ENCODE assay signal across 14 cellular contexts in genomic region chr6:14717307-14717706, GRCh38.
DNase-seq lines count a peak whose midpoint lies in the region; ATAC-seq and TF ChIP-seq lines count a peak whose summit lies in the region.
"Had no signal": no experiment of that assay in that cellular context is flagged by ENCODE, and none has a peak within 500 bp of the region (broad histone marks: within the 10 kb centered on the region; RNA-seq: fewer than 3 reads in every experiment).

No MANE protein-coding gene starts in this region.

- intact Hi-C loops in CD8-positive, alpha-beta T cell (cut with DNase I, micrococcal nuclease), result no loop called here
- intact Hi-C loops in lower lobe of right lung (cut with DNase I) (no loop called here), PC-3 (cut with micrococcal nuclease) (no loop called here)

- H3K36me3 Mint-ChIP-seq in CD8-positive, alpha-beta T cell, result no peaks in the 10 kb centered on the region
- peaks cover 6% of the 10 kb centered on the region for H3K36me3 Mint-ChIP-seq in T-helper 17 cell (ENCODE audit: low read depth)

- no peak for TF ChIP-seq CTCF in CD8-positive, alpha-beta T cell (IDR thresholded peaks at IDR 0.05)
- TF ChIP-seq CTCF in lower lobe of right lung (IDR thresholded peaks at IDR 0.05) (no peak), PC-3 (conservative IDR thresholded peaks at IDR 0.05; ENCODE audit: low read depth, low read length) (no peak)

- no peaks in the 10 kb centered on the region for H3K9me2 ChIP-seq in PC-3 (replicated peaks; ENCODE audit: low read length)

- H3K27ac ChIP-seq in BLaER1 treated with 17β-estradiol and CSF1 and Interleukin-3, amounts not matched to agents 10 nM and 100 nM, result no peak overlapping the region
- no peak overlapping the region for H3K27ac ChIP-seq in CD8-positive, alpha-beta T cell (ENCODE audit: low read depth, low read length)
- H3K27ac ChIP-seq in lower lobe of right lung (no peak overlapping the region), PC-3 (ENCODE audit: low read length) (no peak overlapping the region)
- H3K27ac ChIP-seq: breast epithelium, heart left ventricle, sigmoid colon had no signal

- H3K9me3 Mint-ChIP-seq in CD8-positive, alpha-beta T cell, result no peaks in the 10 kb centered on the region
- H3K9me3 Mint-ChIP-seq: nephron had no signal

- no peak overlapping the region for H2AFZ ChIP-seq in PC-3 (ENCODE audit: low read length)

- H3K4me1 ChIP-seq in BLaER1 treated with 17β-estradiol and CSF1 and Interleukin-3, amounts not matched to agents 10 nM and 100 nM, result peaks cover 40 to 73% (median 58%) of the 10 kb centered on the region in 10 experiments
- H3K4me1 ChIP-seq in CD8-positive, alpha-beta T cell (ENCODE audit: insufficient read depth, low read length), result peaks cover 11% of the 10 kb centered on the region
- H3K4me1 ChIP-seq in lower lobe of right lung (peaks cover 33% of the 10 kb centered on the region), PC-3 (ENCODE audit: insufficient read depth, low read length) (peaks cover 22% of the 10 kb centered on the region)
- H3K4me1 ChIP-seq: breast epithelium had no signal

- POLR2A ChIA-PET in CD8-positive, alpha-beta T cell (lab: Charles Lee), result interaction anchor here (1.3 kb wide), 1 partner anchor 17 kb away, joined by 3 read pairs; no protein-coding TSS in a partner anchor
- POLR2A ChIA-PET in PC-3 (lab: Charles Lee; ENCODE audit: unreplicated experiment), result no interaction called here

- H3K27me3 Mint-ChIP-seq in CD8-positive, alpha-beta T cell (ENCODE audit: low read depth), result no peaks in the 10 kb centered on the region
- H3K27me3 Mint-ChIP-seq in T-helper 17 cell, result peaks cover 7% of the 10 kb centered on the region

- no peak overlapping the region for H3K4me3 ChIP-seq in BLaER1 treated with 17β-estradiol and CSF1 and Interleukin-3, amounts not matched to agents 10 nM and 100 nM
- no peak overlapping the region for H3K4me3 ChIP-seq in CD8-positive, alpha-beta T cell (ENCODE audit: low read depth, low read length)
- H3K4me3 ChIP-seq in lower lobe of right lung (no peak overlapping the region), PC-3 (ENCODE audit: low read length) (no peak overlapping the region)
- H3K4me3 ChIP-seq: breast epithelium, heart left ventricle, sigmoid colon had no signal

- H3K9me3 ChIP-seq in BLaER1 treated with 17β-estradiol and CSF1 and Interleukin-3, amounts not matched to agents 10 nM and 100 nM (replicated peaks in 1 of 11), result peaks cover 0 to 21% (median 8%) of the 10 kb centered on the region in 11 experiments; a peak in 8 of 22 replicates
- no peaks in the 10 kb centered on the region for H3K9me3 ChIP-seq in CD8-positive, alpha-beta T cell (ENCODE audit: low read length)
- H3K9me3 ChIP-seq in T-helper 17 cell (ENCODE audit: control insufficient read depth, low read length, poor library complexity, severe bottlenecking) (no peaks in the 10 kb centered on the region), lower lobe of right lung (no peaks in the 10 kb centered on the region), PC-3 (ENCODE audit: low read length) (no peaks in the 10 kb centered on the region)
- H3K9me3 ChIP-seq: breast epithelium, heart left ventricle, sigmoid colon had no signal

- H3K4me1 Mint-ChIP-seq in CD8-positive, alpha-beta T cell (ENCODE audit: low read depth), result peaks cover 28% of the 10 kb centered on the region
- peaks cover 25% of the 10 kb centered on the region for H3K4me1 Mint-ChIP-seq in T-helper 17 cell

- no peak overlapping the region for H3K4me3 Mint-ChIP-seq in CD8-positive, alpha-beta T cell
- peak overlapping the region; percentile 21 for H3K4me3 Mint-ChIP-seq in T-helper 17 cell
- H3K4me3 Mint-ChIP-seq: nephron had no signal

- CTCF ChIA-PET in CD8-positive, alpha-beta T cell (lab: Charles Lee), result no interaction called here
- CTCF ChIA-PET in PC-3 (lab: Charles Lee), result no interaction called here

- no peaks in the 10 kb centered on the region for H4K20me1 ChIP-seq in BLaER1 treated with 17β-estradiol and CSF1 and Interleukin-3, amounts not matched to agents 10 nM and 100 nM
- H4K20me1 ChIP-seq in PC-3 (ENCODE audit: low read length), result no peaks in the 10 kb centered on the region

- BruUV-seq in PC-3 (replicated peaks; lab: Mats Ljungman, UMichigan), result no TSS peak

- no peaks in the 10 kb centered on the region for H3K79me2 ChIP-seq in PC-3 (ENCODE audit: low read length)

- peak; percentile 91 for ATAC-seq in CD8-positive, alpha-beta T cell
- ATAC-seq in T-helper 17 cell (peak; percentile 77), lower lobe of right lung (peak; percentile 37 to 68), HG02870 (IDR thresholded peaks at IDR 0.05; ENCODE audit: unreplicated experiment) (no peak), PC-3 (no peak)
- ATAC-seq: heart left ventricle had no signal

- H3K27me3 ChIP-seq in BLaER1 treated with 17β-estradiol and CSF1 and Interleukin-3, amounts not matched to agents 10 nM and 100 nM, result no peaks in the 10 kb centered on the region
- no peaks in the 10 kb centered on the region for H3K27me3 ChIP-seq in CD8-positive, alpha-beta T cell (ENCODE audit: insufficient read depth, low read length)
- H3K27me3 ChIP-seq in lower lobe of right lung (ENCODE audit: low read depth), result no peaks in the 10 kb centered on the region
- no peaks in the 10 kb centered on the region for H3K27me3 ChIP-seq in PC-3 (ENCODE audit: low read length)
- H3K27me3 ChIP-seq: breast epithelium, heart left ventricle, sigmoid colon had no signal

- no peaks in the 10 kb centered on the region for H3K36me3 ChIP-seq in BLaER1 treated with 17β-estradiol and CSF1 and Interleukin-3, amounts not matched to agents 10 nM and 100 nM
- no peaks in the 10 kb centered on the region for H3K36me3 ChIP-seq in CD8-positive, alpha-beta T cell (ENCODE audit: insufficient read depth, low read length)
- H3K36me3 ChIP-seq in lower lobe of right lung, result no peaks in the 10 kb centered on the region
- no peaks in the 10 kb centered on the region for H3K36me3 ChIP-seq in PC-3 (ENCODE audit: low read depth, low read length)
- H3K36me3 ChIP-seq: breast epithelium, heart left ventricle, sigmoid colon had no signal

- no peak overlapping the region for H3K9ac ChIP-seq in BLaER1 treated with 17β-estradiol and CSF1 and Interleukin-3, amounts not matched to agents 10 nM and 100 nM
- no peak overlapping the region for H3K9ac ChIP-seq in PC-3 (ENCODE audit: low read length)

- H3K4me2 ChIP-seq in BLaER1 treated with 17β-estradiol and CSF1 and Interleukin-3, amounts not matched to agents 10 nM and 100 nM, result peak overlapping the region in 7 of 11 experiments; percentile 5 to 85 (median 34); a peak in 9 of 22 replicates
- H3K4me2 ChIP-seq in PC-3 (ENCODE audit: low read length), result no peak overlapping the region

- peak in 2 of 7 experiments; percentile 23 to 28 for DNase-seq in CD8-positive, alpha-beta T cell
- DNase-seq in T-helper 17 cell (no peak), lower lobe of right lung (no peak), PC-3 (no peak), amygdala (lab: John Stamatoyannopoulos, UW) (no peak)
- DNase-seq: GDM1, heart left ventricle, NCI-H1105, RPMI8226, sigmoid colon had no signal

- no peaks in the 10 kb centered on the region for H3F3A ChIP-seq in PC-3 (ENCODE audit: low read length, unreplicated experiment)

- H3K27ac Mint-ChIP-seq in CD8-positive, alpha-beta T cell, result no peak overlapping the region
- H3K27ac Mint-ChIP-seq in T-helper 17 cell, result no peak overlapping the region
- H3K27ac Mint-ChIP-seq: nephron had no signal

Comparison
In these comparisons a context has a peak if more than half of its experiments do, and no peak if none do; other contexts are left out.
1. ATAC-seq: peak in CD8-positive, alpha-beta T cell (single experiment), T-helper 17 cell (single experiment) and lower lobe of right lung (2 of 2); none in HG02870 (single experiment) and PC-3 (single experiment).